ENCODE assay signal across 9 cellular contexts in genomic region chr10:44965651-44966097, GRCh38. TPM values are rescaled to one million over a fixed set of nuclear protein-coding genes. Genes with fewer than 3 reads are reported as not detected.
DNase-seq lines count a peak whose midpoint lies in the region; ATAC-seq and TF ChIP-seq lines count a peak whose summit lies in the region.
"Had no signal": no experiment of that assay in that cellular context is flagged by ENCODE, and none has a peak within 500 bp of the region (broad histone marks: within the 10 kb centered on the region; RNA-seq: fewer than 3 reads in every experiment).

No MANE protein-coding gene starts in this region.

- no peak overlapping the region for H3K4me2 ChIP-seq in mesenchymal stem cell (ENCODE audit: low read length, poor library complexity, severe bottlenecking)

- no peak overlapping the region for H3K27ac ChIP-seq in mesenchymal stem cell (ENCODE audit: low read length, poor library complexity, severe bottlenecking)

- peak overlapping the region; percentile 91 to 92 for H2BK12ac ChIP-seq in mesenchymal stem cell (ENCODE audit: low read length in 2 of 2)

- no peaks in the 10 kb centered on the region for H3K9me3 ChIP-seq in mesenchymal stem cell (ENCODE audit: control insufficient read depth, low read length)

- H3K9ac ChIP-seq in mesenchymal stem cell (ENCODE audit: low read length) = no peak overlapping the region

- H3K79me1 ChIP-seq in mesenchymal stem cell (replicated peaks; ENCODE audit: low read length, poor library complexity, severe bottlenecking) = peaks cover 29% of the 10 kb centered on the region

- H3K27me3 Mint-ChIP-seq in activated B cell treated with CpG ODN at 0.5 μM for 24 hours = no peaks in the 10 kb centered on the region

- ATAC-seq in GM21717 (IDR thresholded peaks at IDR 0.05; ENCODE audit: unreplicated experiment) (peak; percentile 26), activated B cell treated with CpG ODN at 0.5 μM for 24 hours (ENCODE audit: low read depth) (peak; percentile 29)

- H3K4ac ChIP-seq in mesenchymal stem cell (ENCODE audit: low read depth in 1 of 2, low read length in 2 of 2) = peak overlapping the region; percentile 12 to 92

- peaks cover 52% of the 10 kb centered on the region for H3K4me1 ChIP-seq in mesenchymal stem cell (ENCODE audit: control insufficient read depth, insufficient read depth, low read depth, low read length)

- no peak overlapping the region for H3K23ac ChIP-seq in mesenchymal stem cell (ENCODE audit: low read length in 2 of 2)

- H3K9me3 Mint-ChIP-seq in activated B cell treated with CpG ODN at 0.5 μM for 24 hours = no peaks in the 10 kb centered on the region

- H3K18ac ChIP-seq in mesenchymal stem cell (ENCODE audit: low read depth in 1 of 2, low read length in 2 of 2) = peak overlapping the region; percentile 69 to 88

- intact Hi-C loops in activated B cell treated with CpG ODN at 0.5 μM for 24 hours (cut with micrococcal nuclease) = loop anchor here (1.0 to 5.0 kb wide), 2 partner anchors 9 to 1062 kb away; no protein-coding TSS in a partner anchor

- H3K4me3 Mint-ChIP-seq in activated B cell treated with CpG ODN at 0.5 μM for 24 hours = peak overlapping the region; percentile 42

- POLR2A ChIA-PET in activated B cell treated with CpG ODN at 0.5 μM for 24 hours (lab: Charles Lee) = interaction anchor here (0.8 to 1.1 kb wide), 3 partner anchors 18 to 33 kb away, joined by 3 to 5 read pairs (median 4); no protein-coding TSS in a partner anchor

- peak overlapping the region; percentile 89 for H4K8ac ChIP-seq in mesenchymal stem cell (ENCODE audit: low read length)

- no peaks in the 10 kb centered on the region for H3K27me3 ChIP-seq in mesenchymal stem cell (ENCODE audit: control insufficient read depth in 1 of 2, insufficient read depth in 1 of 2, low read length in 2 of 2)

- CTCF ChIA-PET in activated B cell treated with CpG ODN at 0.5 μM for 24 hours (lab: Charles Lee) = interaction anchor here (0.9 to 9.5 kb wide), 2 partner anchors 18 to 33 kb away, joined by 3 to 60 read pairs; no protein-coding TSS in a partner anchor

- no peak overlapping the region for H2BK5ac ChIP-seq in mesenchymal stem cell (ENCODE audit: low read depth, low read length, poor library complexity, severe bottlenecking)

- peak overlapping the region; percentile 90 for H2BK120ac ChIP-seq in mesenchymal stem cell (ENCODE audit: low read depth, low read length)

- H3K4me1 Mint-ChIP-seq in activated B cell treated with CpG ODN at 0.5 μM for 24 hours = peaks cover 71% of the 10 kb centered on the region

- WGBS in mesenchymal stem cell = 75% methylated on average over 6 of the region's 6 CpGs

- H3K14ac ChIP-seq in mesenchymal stem cell (ENCODE audit: low read length in 2 of 2) = peak overlapping the region in 1 of 2 experiments; percentile 73

- H3K36me3 ChIP-seq in mesenchymal stem cell (ENCODE audit: control insufficient read depth in 1 of 2, insufficient read depth in 2 of 2, low read depth in 1 of 2, low read length in 2 of 2) = peaks cover 9 to 13% of the 10 kb centered on the region in 2 experiments

- H3K4me3 ChIP-seq in mesenchymal stem cell (ENCODE audit: insufficient read depth in 1 of 2, low read depth in 1 of 2, low read length in 2 of 2) = no peak overlapping the region

- H2AFZ ChIP-seq in mesenchymal stem cell (ENCODE audit: low read depth, low read length) = no peak overlapping the region

- H4K91ac ChIP-seq in mesenchymal stem cell (ENCODE audit: low read length) = peak overlapping the region; percentile 92

- H2AK5ac ChIP-seq in mesenchymal stem cell (ENCODE audit: low read length, severe bottlenecking) = peak overlapping the region; percentile 96

- H3K36me3 Mint-ChIP-seq in activated B cell treated with CpG ODN at 0.5 μM for 24 hours (ENCODE audit: low read depth) = no peaks in the 10 kb centered on the region

- peak overlapping the region; percentile 57 for H3K27ac Mint-ChIP-seq in activated B cell treated with CpG ODN at 0.5 μM for 24 hours

- DNase-seq in activated B cell treated with CpG ODN at 0.5 μM for 24 hours (no peak), mesenchymal stem cell (no peak), GM10266 (ENCODE audit: extremely low spot score) (no peak), GDM1 (lab: John Stamatoyannopoulos, UW) (no peak), MV-4-11 (lab: John Stamatoyannopoulos, UW) (no peak), inferior parietal cortex (ENCODE audit: extremely low spot score) (no peak)
- DNase-seq: DND-41 had no signal

- H2BK15ac ChIP-seq in mesenchymal stem cell (ENCODE audit: low read depth, poor library complexity, severe bottlenecking) = peak overlapping the region; percentile 26

- TF ChIP-seq CTCF in GM12873 (IDR thresholded peaks at IDR 0.05; ENCODE audit: insufficient read depth, low read depth, low read length, missing control alignments) (peak; percentile 3), activated B cell treated with CpG ODN at 0.5 μM for 24 hours (IDR thresholded peaks at IDR 0.05) (no peak), GM10266 (IDR thresholded peaks at IDR 0.05; ENCODE audit: control insufficient read depth, insufficient read depth, low read depth, missing control alignments) (no peak)

RNA-seq across cellular contexts. Expression of gene RASSF4, which starts 6.1 kb away (rescaled TPM):
- 2.0 and 2.5 TPM in 2 replicates for total RNA-seq in activated B cell treated with CpG ODN at 0.5 μM for 24 hours
- polyA plus RNA-seq in mesenchymal stem cell (2013, experiment 1 of 2) = 30.8 TPM
- 30.3 TPM for polyA plus RNA-seq in mesenchymal stem cell (2013, experiment 2 of 2)

RNA-seq across cellular contexts. Expression of gene DEPP1, which starts 12.9 kb away (rescaled TPM):
- total RNA-seq in activated B cell treated with CpG ODN at 0.5 μM for 24 hours = 0.11 TPM in 1 of 2 replicates, not detected in the other
- polyA plus RNA-seq in mesenchymal stem cell (2013, experiment 1 of 2) = 10.5 TPM
- polyA plus RNA-seq in mesenchymal stem cell (2013, experiment 2 of 2) = 10.5 TPM

RNA-seq across cellular contexts. Expression of gene ZNF22, which starts 35.0 kb away (rescaled TPM):
- total RNA-seq in activated B cell treated with CpG ODN at 0.5 μM for 24 hours = 34.2 and 37.5 TPM in 2 replicates
- polyA plus RNA-seq in mesenchymal stem cell (2013, experiment 1 of 2) = 13.5 TPM
- 14.1 TPM for polyA plus RNA-seq in mesenchymal stem cell (2013, experiment 2 of 2)

RNA-seq across cellular contexts. Expression of gene TMEM72, which starts 54.5 kb away (rescaled TPM):
- total RNA-seq in activated B cell treated with CpG ODN at 0.5 μM for 24 hours = not detected in 2 replicates
- polyA plus RNA-seq in mesenchymal stem cell (2013, experiment 1 of 2) = 0.23 TPM
- 0.11 TPM for polyA plus RNA-seq in mesenchymal stem cell (2013, experiment 2 of 2)
